In genomic region chr5:14946813-14947640, GRCh38 we compare ENCODE assay signal across 8 cellular contexts.
DNase-seq lines count a peak whose midpoint lies in the region; ATAC-seq, FAIRE-seq and TF ChIP-seq lines count a peak whose summit lies in the region.

No MANE protein-coding gene starts in this region.

- intact Hi-C loops in ascending aorta (cut with DNase I) (loop anchor here (5.0 kb wide), 1 partner anchor 65 kb away; no protein-coding TSS in a partner anchor), HepG2 (cut with micrococcal nuclease; ENCODE audit: unreplicated experiment) (loop anchor here (1.0 to 2.0 kb wide), 2 partner anchors 62 to 220 kb away; no protein-coding TSS in a partner anchor), vagina (cut with DNase I) (no loop called here)

- TF ChIP-seq POLR2A in HepG2 (IDR thresholded peaks at IDR 0.05; ENCODE audit: insufficient read depth in 1 of 2, low read depth in 2 of 2, low read length in 2 of 2) (no peak), vagina (IDR thresholded peaks at IDR 0.05) (no peak)

- H3K4me2 ChIP-seq in HepG2 (ENCODE audit: low read depth, low read length), result no peak overlapping the region

- no peaks in the 10 kb centered on the region for H3K9me3 ChIP-seq in ascending aorta
- H3K9me3 ChIP-seq in HepG2 (ENCODE audit: low read length), result no peaks in the 10 kb centered on the region
- H3K9me3 ChIP-seq in vagina, result no peaks in the 10 kb centered on the region

- H3K4me3 ChIP-seq in AG09309 (ENCODE audit: control insufficient read depth, low read depth, low read length), result no peak overlapping the region
- no peak overlapping the region for H3K4me3 ChIP-seq in GM12865 (ENCODE audit: low read depth, low read length)
- H3K4me3 ChIP-seq in ascending aorta, result no peak overlapping the region
- no peak overlapping the region for H3K4me3 ChIP-seq in HepG2 (replicated peaks in 1 of 3; ENCODE audit: insufficient read depth in 1 of 3, low read depth in 2 of 3, low read length in 3 of 3)
- no peak overlapping the region for H3K4me3 ChIP-seq in vagina

- peak; percentile 29 for TF ChIP-seq CTCF in AG09309 (IDR thresholded peaks at IDR 0.05; ENCODE audit: control insufficient read depth, insufficient read depth, low read depth, low read length, missing control alignments)
- TF ChIP-seq CTCF in GM12865 (IDR thresholded peaks at IDR 0.05; ENCODE audit: insufficient read depth, low read depth, low read length, missing control alignments), result peak; percentile 37
- TF ChIP-seq CTCF in ascending aorta (IDR thresholded peaks at IDR 0.05), result peak; percentile 3 to 37 (median 31)
- peak; percentile 71 for TF ChIP-seq CTCF in HepG2 (CRISPR knock-in tag; IDR thresholded peaks at IDR 0.05)
- TF ChIP-seq CTCF in vagina (IDR thresholded peaks at IDR 0.05), result peak in 1 of 3 experiments; percentile 8

- H2AFZ ChIP-seq in HepG2 (ENCODE audit: low read length), result no peak overlapping the region

- DNase-seq in AG09309 (ENCODE audit: low read depth), result no peak
- peak; percentile 49 for DNase-seq in GM12865 (ENCODE audit: low read depth)
- peak; percentile 67 for DNase-seq in NCI-H748 treated with DMSO at 0.1 percent for 48 hours (lab: John Stamatoyannopoulos, UW)
- DNase-seq in ascending aorta (ENCODE audit: low spot score in 2 of 2), result no peak
- peak; percentile 41 for DNase-seq in HepG2 (ENCODE audit: low spot score)
- no peak for DNase-seq in vagina (ENCODE audit: extremely low spot score in 2 of 2)
- DNase-seq in NCI-H1436 treated with DMSO at 0.1 percent for 48 hours (lab: John Stamatoyannopoulos, UW), result no peak

- TF ChIP-seq EP300 in HepG2 (IDR thresholded peaks at IDR 0.05; ENCODE audit: low read depth in 2 of 2, low read length in 2 of 2) (no peak), HepG2 (CRISPR knock-in tag; IDR thresholded peaks at IDR 0.05; ENCODE audit: borderline replicate concordance) (no peak)

- H3K27me3 ChIP-seq in ascending aorta (no peaks in the 10 kb centered on the region), HepG2 (ENCODE audit: control insufficient read depth in 1 of 2, insufficient read depth in 2 of 2, low read length in 2 of 2) (no peaks in the 10 kb centered on the region), vagina (no peaks in the 10 kb centered on the region)

- H3K36me3 ChIP-seq in ascending aorta (no peaks in the 10 kb centered on the region), HepG2 (replicated peaks in 1 of 2; ENCODE audit: control insufficient read depth in 1 of 2, insufficient read depth in 2 of 2, low read length in 2 of 2) (no peaks in the 10 kb centered on the region), vagina (no peaks in the 10 kb centered on the region)

- H3K9ac ChIP-seq in HepG2 (ENCODE audit: insufficient read depth, low read depth, low read length), result no peak overlapping the region

- FAIRE-seq in HepG2 (lab: Jason Lieb, UNC), result peak; percentile 90

- no peaks in the 10 kb centered on the region for H3K79me2 ChIP-seq in HepG2 (ENCODE audit: insufficient read depth, low read length)

- no peaks in the 10 kb centered on the region for H4K20me1 ChIP-seq in HepG2 (ENCODE audit: insufficient read depth, low read length)

- H3K4me1 ChIP-seq in ascending aorta (no peaks in the 10 kb centered on the region), HepG2 (ENCODE audit: insufficient read depth, low read length) (peaks cover 20% of the 10 kb centered on the region), vagina (no peaks in the 10 kb centered on the region)

- H3K27ac ChIP-seq in ascending aorta (no peak overlapping the region), HepG2 (ENCODE audit: extremely low read length, insufficient read depth, low read length) (no peak overlapping the region), vagina (no peak overlapping the region)

- TF ChIP-seq RAD21 in HepG2 (CRISPR knock-in tag; IDR thresholded peaks at IDR 0.05), result peak; percentile 29; the same call in 1 of the 2 replicates

- CTCF ChIA-PET in HepG2 (lab: Yijun Ruan, JAX; ENCODE audit: low intra/inter-chr PET ratio, low total read pairs), result interaction anchor here (1.3 to 2.4 kb wide), 3 partner anchors 56 to 220 kb away, joined by 4 to 12 read pairs (median 9); no protein-coding TSS in a partner anchor

- POLR2A ChIA-PET in HepG2 (lab: Yijun Ruan, JAX), result no interaction called here

- BruUV-seq in HepG2 (replicated peaks; lab: Mats Ljungman, UMichigan), result no TSS peak

- 24% methylated on average over 4 of the region's 4 CpGs for WGBS in HepG2 (ENCODE audit: low lambda C conversion rate)

- in situ Hi-C loops in HepG2 (cut with HindIII; ENCODE audit: extremely low pct_ligation_motif_present, low pct_unique_long_range_greater_than_20kb), result no loop called here

- ATAC-seq in HG02763 (IDR thresholded peaks at IDR 0.05; ENCODE audit: unreplicated experiment) (peak; percentile 56), HepG2 (peak; percentile 86)

TF ChIP-seq in HepG2, 621 proteins besides CTCF, POLR2A, EP300 and RAD21 (continues in another document):
- TF ChIP-seq ZNF781 (CRISPR knock-in tag; IDR thresholded peaks at IDR 0.05; ENCODE audit: borderline replicate concordance, not compliant biosample characterization), result no peak
- peak; percentile 29 for TF ChIP-seq ZNF18 (CRISPR knock-in tag; IDR thresholded peaks at IDR 0.05; ENCODE audit: insufficient replicate concordance)
- no peak for TF ChIP-seq SMAD9 (CRISPR knock-in tag; IDR thresholded peaks at IDR 0.05)
- TF ChIP-seq RFX5 (IDR thresholded peaks at IDR 0.05; ENCODE audit: low read depth, low read length), result no peak
- TF ChIP-seq ZNF33B (CRISPR knock-in tag; IDR thresholded peaks at IDR 0.05), result no peak
- 0 out of 2 replicates have a peak, but pooled peaks have one; percentile 22 for TF ChIP-seq KAT8 (CRISPR knock-in tag; IDR thresholded peaks at IDR 0.05)
- TF ChIP-seq ZNF616 (CRISPR knock-in tag; IDR thresholded peaks at IDR 0.05; ENCODE audit: low read depth), result no peak
- no peak for TF ChIP-seq SIN3B (IDR thresholded peaks at IDR 0.05; ENCODE audit: low read length)
- no peak for TF ChIP-seq PRPF4 (IDR thresholded peaks at IDR 0.05; ENCODE audit: low read depth, low read length, poor library complexity, severe bottlenecking)
- TF ChIP-seq ERF (CRISPR knock-in tag; IDR thresholded peaks at IDR 0.05), result no peak
- no peak for TF ChIP-seq ZNF773 (CRISPR knock-in tag; IDR thresholded peaks at IDR 0.05; ENCODE audit: borderline replicate concordance)
- TF ChIP-seq ZSCAN29 (CRISPR knock-in tag; conservative IDR thresholded peaks at IDR 0.05), result no peak
- TF ChIP-seq GATAD2A (CRISPR knock-in tag; IDR thresholded peaks at IDR 0.05), result 0 out of 2 replicates have a peak, but pooled peaks have one; percentile 24
- TF ChIP-seq SMC3 (IDR thresholded peaks at IDR 0.05; ENCODE audit: low read length), result peak; percentile 88
- TF ChIP-seq ZC3H4 (CRISPR knock-in tag; IDR thresholded peaks at IDR 0.05; ENCODE audit: borderline replicate concordance), result no peak
- TF ChIP-seq ZNF547 (CRISPR knock-in tag; IDR thresholded peaks at IDR 0.05), result no peak
- TF ChIP-seq ZNF280D (CRISPR knock-in tag; IDR thresholded peaks at IDR 0.05), result no peak
- peak; percentile 27; the same call in 1 of the 2 replicates for TF ChIP-seq ZNF644 (CRISPR knock-in tag; IDR thresholded peaks at IDR 0.05; ENCODE audit: low read depth)
- no peak for TF ChIP-seq ZNF512 (CRISPR knock-in tag; IDR thresholded peaks at IDR 0.05)
- no peak for TF ChIP-seq MEIS1 (CRISPR knock-in tag; IDR thresholded peaks at IDR 0.05; ENCODE audit: borderline replicate concordance)

Comparison
In these comparisons a context has a peak if more than half of its experiments do, and no peak if none do; other contexts are left out.
1. DNase-seq: peak in GM12865 (single experiment), NCI-H748 treated with DMSO at 0.1 percent for 48 hours (single experiment) and HepG2 (single experiment); none in AG09309 (single experiment), ascending aorta (0 of 2), vagina (0 of 2) and NCI-H1436 treated with DMSO at 0.1 percent for 48 hours (single experiment).